10 cellular contexts compared by ENCODE assay signal in the genomic region with DNA sequence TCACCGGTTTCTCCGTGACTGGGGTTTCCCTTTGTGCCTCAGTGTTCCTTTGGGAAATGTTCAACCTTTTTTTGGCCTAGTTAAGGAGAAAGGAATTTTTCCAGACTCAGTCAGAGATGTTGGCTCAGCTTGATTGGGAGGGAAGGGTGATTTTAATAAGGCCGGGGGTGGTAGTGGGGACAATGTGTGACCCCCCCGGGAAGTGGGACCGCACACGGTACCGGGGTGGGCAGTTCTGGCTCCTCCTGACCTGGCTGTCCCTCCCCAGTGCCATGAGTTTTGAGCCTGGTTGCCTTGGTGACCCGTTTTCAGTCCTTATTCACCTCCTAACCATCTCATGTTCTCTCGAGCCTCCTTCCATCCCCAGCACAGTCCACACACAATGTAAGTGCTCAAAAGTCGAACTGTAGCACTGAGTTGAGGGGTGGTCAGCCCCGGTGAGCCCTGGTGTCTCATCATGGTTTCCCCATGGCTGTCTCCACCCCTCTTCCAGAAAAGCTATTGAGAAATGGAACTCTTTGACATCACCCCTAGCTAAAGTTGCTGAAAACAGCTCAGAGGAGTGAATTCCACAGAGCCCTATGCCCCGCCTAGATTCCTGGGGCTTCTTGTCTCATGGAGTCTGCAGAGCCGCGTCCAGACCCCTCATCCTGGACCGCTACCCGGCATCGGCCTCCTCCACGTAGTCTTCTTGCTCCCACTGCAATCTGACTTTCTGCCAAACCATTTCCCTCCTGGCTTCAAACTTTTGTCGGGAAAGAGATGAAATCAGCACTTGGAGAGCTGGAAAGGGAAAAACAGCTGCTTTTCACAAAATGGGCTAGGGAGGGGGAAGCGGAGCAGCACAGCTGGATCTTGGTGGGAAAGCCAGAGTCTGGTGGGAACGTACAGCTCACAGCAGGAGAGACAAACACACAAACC.
DNase-seq lines count a peak whose midpoint lies in the region; ATAC-seq and TF ChIP-seq lines count a peak whose summit lies in the region.
"Had no signal": no experiment of that assay in that cellular context is flagged by ENCODE, and none has a peak within 500 bp of the region (broad histone marks: within the 10 kb centered on the region; RNA-seq: fewer than 3 reads in every experiment).

No MANE protein-coding gene starts in this region.

- TF ChIP-seq CTCF in AG09319 (IDR thresholded peaks at IDR 0.05; ENCODE audit: low read depth, low read length) (no peak; the same call in 1 of the 2 replicates), ascending aorta (IDR thresholded peaks at IDR 0.05) (no peak), psoas muscle (IDR thresholded peaks at IDR 0.05) (no peak), GM13977 (IDR thresholded peaks at IDR 0.05; ENCODE audit: extremely low read depth, insufficient read depth, missing control alignments) (no peak)

- peak; percentile 93 for ATAC-seq in left ventricle myocardium superior
- peak; percentile 62 to 78 (median 75) for ATAC-seq in psoas muscle
- ATAC-seq in GM21360 (IDR thresholded peaks at IDR 0.05; ENCODE audit: unreplicated experiment) = no peak

- H3K4me1 ChIP-seq in ascending aorta (peaks cover 15 to 27% of the 10 kb centered on the region in 2 donors), psoas muscle (peaks cover 12% of the 10 kb centered on the region)

- H3K27ac ChIP-seq in ascending aorta = peak overlapping the region; percentile 88 to 90
- peak overlapping the region; percentile 67 for H3K27ac ChIP-seq in psoas muscle

- no peaks in the 10 kb centered on the region for H3K27me3 ChIP-seq in ascending aorta
- peaks cover 0 to 2% (median 0%) of the 10 kb centered on the region in 3 donors for H3K27me3 ChIP-seq in psoas muscle (ENCODE audit: insufficient read depth in 3 of 3, low read length in 2 of 3)

- H3K4me3 ChIP-seq in ascending aorta (peak overlapping the region in 1 of 2 donors; percentile 45), psoas muscle (no peak overlapping the region)

- in situ Hi-C loops in GM13977 (cut with MboI; ENCODE audit: low pct_unique_long_range_greater_than_20kb, low sequenced_read_pairs, unreplicated experiment) = no loop called here

- 39 to 55% (median 43%) methylated on average over 21 of the region's 21 CpGs for WGBS in psoas muscle, 3 donors

- DNase-seq in AG09319 (ENCODE audit: extremely low read depth, low read depth) (peak; percentile 58), ascending aorta (ENCODE audit: low spot score in 2 of 2) (peak in 1 of 2 donors; percentile 86), left ventricle myocardium superior (peak; percentile 86), psoas muscle (peak; percentile 87 to 90), pons (ENCODE audit: low spot score) (no peak), GM13977 (ENCODE audit: low spot score) (no peak), UCSD-AML1 (lab: John Stamatoyannopoulos, UW; ENCODE audit: unreplicated experiment) (no peak)
- DNase-seq: CD4-positive, alpha-beta T cell; cerebellar nuclear complex had no signal

- H3K9me3 ChIP-seq in ascending aorta (no peaks in the 10 kb centered on the region), psoas muscle (peaks cover 4% of the 10 kb centered on the region)

- H3K36me3 ChIP-seq in ascending aorta (no peaks in the 10 kb centered on the region), psoas muscle (ENCODE audit: insufficient read depth in 1 of 2, low read depth in 1 of 2) (no peaks in the 10 kb centered on the region)

- intact Hi-C loops in ascending aorta (cut with DNase I) (loop anchor here (1.0 to 5.0 kb wide), 3 partner anchors 14 to 39 kb away; no protein-coding TSS in a partner anchor), left ventricle myocardium superior (cut with micrococcal nuclease) (no loop called here), psoas muscle (cut with DNase I) (no loop called here)

Comparison
In these comparisons a context has a peak if more than half of its experiments do, and no peak if none do; other contexts are left out.
1. DNase-seq: peak in AG09319 (single experiment), left ventricle myocardium superior (single experiment) and psoas muscle (2 of 2); none in pons (single experiment), GM13977 (single experiment) and UCSD-AML1 (single experiment).